In genomic region chr11:58574851-58575250, GRCh38 we compare ENCODE assay signal across 9 cellular contexts. TPM values are rescaled to one million over a fixed set of nuclear protein-coding genes. Genes with fewer than 3 reads are reported as not detected.
DNase-seq lines count a peak whose midpoint lies in the region; ATAC-seq and TF ChIP-seq lines count a peak whose summit lies in the region.
"Had no signal": no experiment of that assay in that cellular context is flagged by ENCODE, and none has a peak within 500 bp of the region (broad histone marks: within the 10 kb centered on the region; RNA-seq: fewer than 3 reads in every experiment).

No MANE protein-coding gene starts in this region.

- peaks cover 4% of the 10 kb centered on the region for H3K27me3 Mint-ChIP-seq in activated CD4-positive, alpha-beta T cell treated with anti-CD3 and anti-CD28 coated beads, Interleukin-2, amount 10 ng/mL, durations not matched to agents 24 days and 14 days
- H3K27me3 Mint-ChIP-seq in activated CD8-positive, alpha-beta T cell treated with anti-CD3 and anti-CD28 coated beads for 36 hours: no peaks in the 10 kb centered on the region

- H3K27ac Mint-ChIP-seq in activated CD4-positive, alpha-beta T cell treated with anti-CD3 and anti-CD28 coated beads, Interleukin-2, amount 10 ng/mL, durations not matched to agents 24 days and 14 days: peak overlapping the region; percentile 95
- H3K27ac Mint-ChIP-seq in activated CD8-positive, alpha-beta T cell treated with anti-CD3 and anti-CD28 coated beads for 36 hours: peak overlapping the region; percentile 98

- H3K36me3 Mint-ChIP-seq in activated CD4-positive, alpha-beta T cell treated with anti-CD3 and anti-CD28 coated beads, Interleukin-2, amount 10 ng/mL, durations not matched to agents 24 days and 14 days (ENCODE audit: low read depth): peaks cover 32% of the 10 kb centered on the region
- peaks cover 41% of the 10 kb centered on the region for H3K36me3 Mint-ChIP-seq in activated CD8-positive, alpha-beta T cell treated with anti-CD3 and anti-CD28 coated beads for 36 hours (ENCODE audit: low read depth)

- peaks cover 61% of the 10 kb centered on the region for H3K4me1 Mint-ChIP-seq in activated CD4-positive, alpha-beta T cell treated with anti-CD3 and anti-CD28 coated beads, Interleukin-2, amount 10 ng/mL, durations not matched to agents 24 days and 14 days
- H3K4me1 Mint-ChIP-seq in activated CD8-positive, alpha-beta T cell treated with anti-CD3 and anti-CD28 coated beads for 36 hours (ENCODE audit: low read depth): peaks cover 25% of the 10 kb centered on the region

- POLR2A ChIA-PET in activated CD8-positive, alpha-beta T cell treated with anti-CD3 and anti-CD28 coated beads for 36 hours (lab: Charles Lee): interaction anchor here (0.7 to 9.1 kb wide), 7 partner anchors 8 to 1149 kb away, joined by 3 to 69 read pairs (median 4); no protein-coding TSS in a partner anchor

- peak overlapping the region; percentile 93 for H3K4me3 Mint-ChIP-seq in activated CD4-positive, alpha-beta T cell treated with anti-CD3 and anti-CD28 coated beads, Interleukin-2, amount 10 ng/mL, durations not matched to agents 24 days and 14 days
- peak overlapping the region; percentile 93 for H3K4me3 Mint-ChIP-seq in activated CD8-positive, alpha-beta T cell treated with anti-CD3 and anti-CD28 coated beads for 36 hours

- no peak for TF ChIP-seq EP300 in gastroesophageal sphincter (IDR thresholded peaks at IDR 0.05)

- intact Hi-C loops in activated CD4-positive, alpha-beta T cell treated with anti-CD3 and anti-CD28 coated beads, Interleukin-2, amount 10 ng/mL, durations not matched to agents 24 days and 14 days (cut with micrococcal nuclease): loop anchor here (2.0 to 5.0 kb wide), 2 partner anchors 1148 to 1238 kb away; partner anchors contain the start of genes P2RX3, SLC43A3 and SSRP1
- intact Hi-C loops in activated CD8-positive, alpha-beta T cell treated with anti-CD3 and anti-CD28 coated beads for 36 hours (cut with micrococcal nuclease): loop anchor here (5.0 to 10.0 kb wide), 4 partner anchors 47 to 910 kb away; partner anchors contain the start of genes CNTF and ZDHHC5

- ATAC-seq in activated CD8-positive, alpha-beta T cell treated with anti-CD3 and anti-CD28 coated beads for 36 hours: no peak
- ATAC-seq in gastroesophageal sphincter: no peak
- no peak for ATAC-seq in GM21390 (IDR thresholded peaks at IDR 0.05; ENCODE audit: unreplicated experiment)
- no peak for ATAC-seq in HG02588 (IDR thresholded peaks at IDR 0.05; ENCODE audit: unreplicated experiment)

- H3K4me3 ChIP-seq in gastroesophageal sphincter: no peak overlapping the region

- CTCF ChIA-PET in activated CD8-positive, alpha-beta T cell treated with anti-CD3 and anti-CD28 coated beads for 36 hours (lab: Charles Lee): interaction anchor here (3.5 to 5.3 kb wide), 2 partner anchors 7 to 54 kb away, joined by 30 to 31 read pairs; no protein-coding TSS in a partner anchor

- peaks cover 4 to 64% (median 10%) of the 10 kb centered on the region in 3 donors for H3K4me1 ChIP-seq in gastroesophageal sphincter

- H3K27ac ChIP-seq in gastroesophageal sphincter (peak overlapping the region in 3 of 4 donors; percentile 74 to 99 (median 99)), temporal lobe (ENCODE audit: low read depth, low read length) (peak overlapping the region; percentile 77)

- no peak for TF ChIP-seq CTCF in activated CD8-positive, alpha-beta T cell treated with anti-CD3 and anti-CD28 coated beads for 36 hours (IDR thresholded peaks at IDR 0.05)
- TF ChIP-seq CTCF in gastroesophageal sphincter (IDR thresholded peaks at IDR 0.05): no peak

- no peaks in the 10 kb centered on the region for H3K9me3 Mint-ChIP-seq in activated CD4-positive, alpha-beta T cell treated with anti-CD3 and anti-CD28 coated beads, Interleukin-2, amount 10 ng/mL, durations not matched to agents 24 days and 14 days
- H3K9me3 Mint-ChIP-seq in activated CD8-positive, alpha-beta T cell treated with anti-CD3 and anti-CD28 coated beads for 36 hours: no peaks in the 10 kb centered on the region

- no peak for DNase-seq in activated CD4-positive, alpha-beta T cell treated with anti-CD3 and anti-CD28 coated beads, Interleukin-2, amount 10 ng/mL, durations not matched to agents 24 days and 14 days
- no peak for DNase-seq in activated CD4-positive, alpha-beta T cell treated with anti-CD3 and anti-CD28 coated beads for 4 hours
- DNase-seq in activated CD8-positive, alpha-beta T cell treated with anti-CD3 and anti-CD28 coated beads for 36 hours: no peak
- DNase-seq in NCI-H1105 treated with DMSO at 0.1 percent for 48 hours (lab: John Stamatoyannopoulos, UW): no peak
- DNase-seq: NCI-H1417 treated with DMSO at 0.1 percent for 48 hours had no signal

- H3K27me3 ChIP-seq in gastroesophageal sphincter: no peaks in the 10 kb centered on the region

- H3K36me3 ChIP-seq in gastroesophageal sphincter: peaks cover 0 to 7% of the 10 kb centered on the region in 2 donors

- no peak for TF ChIP-seq POLR2A in gastroesophageal sphincter (IDR thresholded peaks at IDR 0.05)

- H3K9me3 ChIP-seq in gastroesophageal sphincter: no peaks in the 10 kb centered on the region

RNA-seq across cellular contexts. Expression of gene LPXN, which starts 0.8 kb away (rescaled TPM):
- total RNA-seq in activated CD4-positive, alpha-beta T cell treated with anti-CD3 and anti-CD28 coated beads, Interleukin-2, amount 10 ng/mL, durations not matched to agents 24 days and 14 days: 86.3 and 86.7 TPM in 2 replicates
- total RNA-seq in activated CD8-positive, alpha-beta T cell treated with anti-CD3 and anti-CD28 coated beads for 36 hours: 100 to 1,000 TPM; 139 TPM
- 1 to 10 TPM; 4.7 to 5.4 (median 5.3) TPM for total RNA-seq in gastroesophageal sphincter
- 2.0 TPM for total RNA-seq in temporal lobe

RNA-seq across cellular contexts. Expression of gene ZFP91, which starts 4.0 kb away (rescaled TPM):
- 57.4 and 58.3 TPM in 2 replicates for total RNA-seq in activated CD4-positive, alpha-beta T cell treated with anti-CD3 and anti-CD28 coated beads, Interleukin-2, amount 10 ng/mL, durations not matched to agents 24 days and 14 days
- total RNA-seq in activated CD8-positive, alpha-beta T cell treated with anti-CD3 and anti-CD28 coated beads for 36 hours: 10 to 100 TPM; 37.2 to 38.0 TPM
- 10 to 100 TPM; 64.9 to 94.8 (median 89.7) TPM for total RNA-seq in gastroesophageal sphincter
- 39.3 TPM for total RNA-seq in temporal lobe

RNA-seq across cellular contexts. Expression of gene CNTF, which starts 47.6 kb away (rescaled TPM):
- total RNA-seq in activated CD4-positive, alpha-beta T cell treated with anti-CD3 and anti-CD28 coated beads, Interleukin-2, amount 10 ng/mL, durations not matched to agents 24 days and 14 days: 3.4 and 3.9 TPM in 2 replicates
- total RNA-seq in activated CD8-positive, alpha-beta T cell treated with anti-CD3 and anti-CD28 coated beads for 36 hours: 1 to 10 TPM; 1.8 to 2.4 TPM
- total RNA-seq in gastroesophageal sphincter (1 to 10 TPM; 1.2 to 2.4 (median 1.6) TPM), temporal lobe (1.2 TPM)

Comparison
In these comparisons a context has a peak if more than half of its experiments do, and no peak if none do; other contexts are left out.
1. RNA of gene LPXN, which starts 0.8 kb away (total RNA-seq): 139 TPM in activated CD8-positive, alpha-beta T cell treated with anti-CD3 and anti-CD28 coated beads for 36 hours and 86.3 to 86.7 TPM in activated CD4-positive, alpha-beta T cell treated with anti-CD3 and anti-CD28 coated beads, Interleukin-2, amount 10 ng/mL, durations not matched to agents 24 days and 14 days; 4.7 to 5.4 TPM in gastroesophageal sphincter and 2.0 TPM in temporal lobe (single experiment); every median in the first group is over 10 times any median in the second.